12 cellular contexts compared by ENCODE assay signal in genomic region chr6:152368761-152369624, GRCh38.
DNase-seq lines count a peak whose midpoint lies in the region; ATAC-seq and TF ChIP-seq lines count a peak whose summit lies in the region.
"Had no signal": no experiment of that assay in that cellular context is flagged by ENCODE, and none has a peak within 500 bp of the region (broad histone marks: within the 10 kb centered on the region; RNA-seq: fewer than 3 reads in every experiment).

No MANE protein-coding gene starts in this region.

- no peaks in the 10 kb centered on the region for H3K79me2 ChIP-seq in GM23338 (replicated peaks; ENCODE audit: insufficient read depth)
- no peaks in the 10 kb centered on the region for H3K79me2 ChIP-seq in MM.1S (ENCODE audit: low read length)

- H3F3A ChIP-seq in GM23338 (replicated peaks; ENCODE audit: low read depth) (no peaks in the 10 kb centered on the region), MM.1S (ENCODE audit: insufficient read depth, low read length) (no peaks in the 10 kb centered on the region)

- H3K9me3 ChIP-seq in ascending aorta (no peaks in the 10 kb centered on the region), MM.1S (replicated peaks; ENCODE audit: insufficient read depth, low read length) (no peaks in the 10 kb centered on the region)

- no peak overlapping the region for H3K27ac Mint-ChIP-seq in GM23338
- H3K27ac Mint-ChIP-seq: CD8-positive, alpha-beta T cell; T-cell had no signal

- H3K4me1 Mint-ChIP-seq in GM23338: peaks cover 7% of the 10 kb centered on the region; the same call in 2 of the 3 replicates
- H3K4me1 Mint-ChIP-seq: T-cell had no signal

- H3K36me3 Mint-ChIP-seq in GM23338 (ENCODE audit: low read depth): no peaks in the 10 kb centered on the region
- H3K36me3 Mint-ChIP-seq: CD8-positive, alpha-beta T cell; T-cell had no signal

- DNase-seq in GM23338 (ENCODE audit: low spot score) (no peak), ascending aorta (ENCODE audit: low spot score in 2 of 2) (no peak), hippocampal formation (lab: John Stamatoyannopoulos, UW) (peak; percentile 41 to 48), posterior cingulate gyrus (peak in 9 of 10 donors; percentile 19 to 90 (median 55)), NCI-H1694 treated with DMSO at 0.1 percent for 48 hours (lab: John Stamatoyannopoulos, UW) (no peak), GM19240 (ENCODE audit: insufficient read length, low spot score) (no peak), MM.1S (no peak)
- DNase-seq in central memory CD4-positive, alpha-beta T cell: no peak
- DNase-seq: CD8-positive, alpha-beta T cell; dermis blood vessel endothelial cell; NCI-H2081 treated with DMSO at 0.1 percent for 48 hours; T-cell had no signal

- intact Hi-C loops in ascending aorta (cut with DNase I) (no loop called here), posterior cingulate gyrus (cut with DNase I) (no loop called here)

- TF ChIP-seq CTCF in GM23338 (conservative IDR thresholded peaks at IDR 0.05; ENCODE audit: low read depth in 2 of 2) (no peak), ascending aorta (IDR thresholded peaks at IDR 0.05) (no peak), MM.1S (IDR thresholded peaks at IDR 0.05; ENCODE audit: low read length) (no peak)

- H3K27ac ChIP-seq in GM23338 (ENCODE audit: low read depth): 0 out of 2 replicates have a peak overlapping the region, but pooled peaks have one; percentile 63
- H3K27ac ChIP-seq in ascending aorta: peak overlapping the region; percentile 64 to 65
- no peak overlapping the region for H3K27ac ChIP-seq in MM.1S (ENCODE audit: low read length)

- no peak overlapping the region for H3K4me3 Mint-ChIP-seq in GM23338
- H3K4me3 Mint-ChIP-seq: CD8-positive, alpha-beta T cell; T-cell had no signal

- peaks cover 1% of the 10 kb centered on the region for H3K27me3 Mint-ChIP-seq in GM23338 (ENCODE audit: insufficient read depth, low read depth, poor library complexity)

- H3K9me3 Mint-ChIP-seq in GM23338: no peaks in the 10 kb centered on the region; the same call in 2 of the 3 replicates
- H3K9me3 Mint-ChIP-seq: CD8-positive, alpha-beta T cell; T-cell had no signal

- H4K20me1 ChIP-seq in GM23338 (replicated peaks; ENCODE audit: insufficient read depth): no peaks in the 10 kb centered on the region
- no peaks in the 10 kb centered on the region for H4K20me1 ChIP-seq in MM.1S (ENCODE audit: insufficient read depth, low read length)

- H3K9ac ChIP-seq in MM.1S (ENCODE audit: low read length): no peak overlapping the region

- H3K27me3 ChIP-seq in GM23338 (ENCODE audit: insufficient read depth) (no peaks in the 10 kb centered on the region), ascending aorta (no peaks in the 10 kb centered on the region), MM.1S (replicated peaks; ENCODE audit: insufficient read depth, low read length) (no peaks in the 10 kb centered on the region)

- H3K4me2 ChIP-seq in GM23338 (no peak overlapping the region), MM.1S (ENCODE audit: low read depth, low read length) (no peak overlapping the region)

- peak overlapping the region; percentile 90 for H2AFZ ChIP-seq in GM23338
- no peak overlapping the region for H2AFZ ChIP-seq in MM.1S (ENCODE audit: low read length)

- H3K9me2 ChIP-seq in GM23338 (ENCODE audit: insufficient read depth) (no peaks in the 10 kb centered on the region), MM.1S (replicated peaks; ENCODE audit: insufficient read depth, low read length) (no peaks in the 10 kb centered on the region)

- ATAC-seq in GM23338: peak; percentile 51
- ATAC-seq: CD8-positive, alpha-beta T cell; T-cell had no signal

- no peak overlapping the region for H3K4me3 ChIP-seq in GM23338
- peak overlapping the region; percentile 25 to 39 for H3K4me3 ChIP-seq in ascending aorta
- no peak overlapping the region for H3K4me3 ChIP-seq in MM.1S (ENCODE audit: low read length)

- H3K36me3 ChIP-seq in GM23338 (ENCODE audit: insufficient read depth): no peaks in the 10 kb centered on the region
- peaks cover 52 to 72% of the 10 kb centered on the region in 2 donors for H3K36me3 ChIP-seq in ascending aorta
- no peaks in the 10 kb centered on the region for H3K36me3 ChIP-seq in MM.1S (replicated peaks; ENCODE audit: insufficient read depth, low read length)

- no peaks in the 10 kb centered on the region; the same call in 1 of the 2 replicates for H3K4me1 ChIP-seq in GM23338 (ENCODE audit: insufficient read depth)
- H3K4me1 ChIP-seq in ascending aorta: peaks cover 10 to 15% of the 10 kb centered on the region in 2 donors
- H3K4me1 ChIP-seq in MM.1S (ENCODE audit: low read length): no peaks in the 10 kb centered on the region

TF ChIP-seq in GM23338, 12 proteins besides CTCF, POLR2A, EP300 and RAD21:
- TF ChIP-seq ZNF114 (CRISPR knock-in tag; IDR thresholded peaks at IDR 0.05) (no peak), CREB1 (CRISPR knock-in tag; IDR thresholded peaks at IDR 0.05; ENCODE audit: low read depth) (no peak), JUNB (IDR thresholded peaks at IDR 0.05; ENCODE audit: unreplicated experiment) (no peak), ZNF462 (CRISPR knock-in tag; IDR thresholded peaks at IDR 0.05) (no peak)

Comparison
In these comparisons a context has a peak if more than half of its experiments do, and no peak if none do; other contexts are left out.
1. DNase-seq: peak in hippocampal formation (2 of 2) and posterior cingulate gyrus (9 of 10); none in GM23338 (single experiment), ascending aorta (0 of 2), NCI-H1694 treated with DMSO at 0.1 percent for 48 hours (single experiment), GM19240 (single experiment), MM.1S (single experiment) and central memory CD4-positive, alpha-beta T cell (single experiment).
2. H3K4me3 ChIP-seq: peak in ascending aorta (2 of 2); none in GM23338 (single experiment) and MM.1S (single experiment).